Comparison of ENCODE assay signal across 10 cellular contexts in the genomic region with DNA sequence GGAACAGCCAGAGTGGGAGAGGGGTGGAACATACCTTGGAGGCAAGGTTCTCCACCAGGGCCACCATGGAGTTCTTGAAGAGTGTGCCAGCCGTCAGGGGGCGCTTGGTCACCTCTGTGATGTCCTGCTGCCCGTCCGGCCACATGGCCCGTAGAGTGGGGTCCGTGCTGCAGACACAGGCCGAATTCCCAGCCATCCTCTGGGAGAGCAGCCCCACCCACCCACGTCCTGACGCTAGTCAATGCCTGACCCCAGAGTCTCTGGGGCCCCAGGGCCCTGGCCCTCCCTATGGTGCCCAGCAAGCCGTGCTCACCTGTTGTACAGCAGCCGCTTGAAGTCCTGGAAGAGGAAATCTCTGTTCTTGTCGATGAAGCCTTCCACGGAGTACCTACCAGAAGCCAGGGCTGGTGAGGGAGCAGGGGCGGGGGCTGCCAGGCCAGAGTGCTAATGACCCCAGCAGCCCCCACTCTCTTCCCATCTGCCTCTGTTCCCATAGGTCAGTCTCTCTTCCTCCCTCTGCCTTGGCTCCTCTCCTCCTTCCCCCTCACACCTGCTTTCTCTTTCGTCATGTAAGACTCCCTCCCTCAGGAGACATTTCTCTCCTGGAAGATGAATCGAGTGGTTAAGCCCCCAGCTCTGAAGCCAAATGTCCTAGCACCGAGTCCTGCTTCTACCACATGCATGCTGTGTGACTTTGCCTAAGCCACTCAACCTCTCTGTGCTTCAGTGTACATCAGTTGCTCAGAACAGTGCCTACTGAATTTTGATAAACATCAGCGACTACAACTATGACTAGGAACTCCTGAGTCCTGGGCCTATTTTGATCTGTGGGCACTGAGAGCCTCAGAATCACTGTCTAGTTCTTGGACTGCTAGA. TPM values are rescaled to one million over a fixed set of nuclear protein-coding genes. Genes with fewer than 3 reads are reported as not detected.
DNase-seq lines count a peak whose midpoint lies in the region; ATAC-seq and TF ChIP-seq lines count a peak whose summit lies in the region.
"Had no signal": no experiment of that assay in that cellular context is flagged by ENCODE, and none has a peak within 500 bp of the region (broad histone marks: within the 10 kb centered on the region; RNA-seq: fewer than 3 reads in every experiment).

No MANE protein-coding gene starts in this region.

- no peaks in the 10 kb centered on the region for H3K9me3 Mint-ChIP-seq in activated CD4-positive, alpha-beta T cell treated with anti-CD3 and anti-CD28 coated beads, Interleukin-2, amount 10 ng/mL, durations not matched to agents 24 days and 14 days
- H3K9me3 Mint-ChIP-seq in stimulated activated memory B cell treated with anti-CD40 and anti-IgM and Interleukin-4, amounts not matched to agents 10 μg/mL and 1 μg/mL and 100 μg/mL, for 72 hours, result no peaks in the 10 kb centered on the region

- peak; percentile 6 to 13 for DNase-seq in activated CD4-positive, alpha-beta T cell treated with anti-CD3 and anti-CD28 coated beads, Interleukin-2, amount 50 U/mL, for 48 hours
- no peak for DNase-seq in activated CD4-positive, alpha-beta T cell treated with anti-CD3 and anti-CD28 coated beads, Interleukin-2, amount 10 ng/mL, durations not matched to agents 24 days and 14 days
- DNase-seq in heart left ventricle, result no peak
- DNase-seq in DMS 273 treated with DMSO at 0.1 percent for 48 hours (lab: John Stamatoyannopoulos, UW), result no peak
- DNase-seq in NCI-H2196 treated with DMSO at 0.1 percent for 48 hours (lab: John Stamatoyannopoulos, UW; ENCODE audit: unreplicated experiment), result no peak
- DNase-seq: T1000 had no signal

- 63 to 83% (median 76%) methylated on average over 9 to 18 of the region's 18 CpGs for WGBS in heart left ventricle, 4 donors

- no peak for TF ChIP-seq POLR2A in heart left ventricle (IDR thresholded peaks at IDR 0.05)

- H3K4me1 ChIP-seq in heart left ventricle, result peaks cover 0 to 5% (median 3%) of the 10 kb centered on the region in 12 donors

- no peak overlapping the region for H3K27ac Mint-ChIP-seq in activated CD4-positive, alpha-beta T cell treated with anti-CD3 and anti-CD28 coated beads, Interleukin-2, amount 10 ng/mL, durations not matched to agents 24 days and 14 days
- H3K27ac Mint-ChIP-seq in stimulated activated memory B cell treated with anti-CD40 and anti-IgM and Interleukin-4, amounts not matched to agents 10 μg/mL and 1 μg/mL and 100 μg/mL, for 72 hours, result peak overlapping the region; percentile 73

- H3K4me1 Mint-ChIP-seq in activated CD4-positive, alpha-beta T cell treated with anti-CD3 and anti-CD28 coated beads, Interleukin-2, amount 10 ng/mL, durations not matched to agents 24 days and 14 days, result peaks cover 15% of the 10 kb centered on the region
- peaks cover 24% of the 10 kb centered on the region for H3K4me1 Mint-ChIP-seq in stimulated activated memory B cell treated with anti-CD40 and anti-IgM and Interleukin-4, amounts not matched to agents 10 μg/mL and 1 μg/mL and 100 μg/mL, for 72 hours

- no peak overlapping the region for H3K4me3 ChIP-seq in heart left ventricle

- H3K36me3 Mint-ChIP-seq in activated CD4-positive, alpha-beta T cell treated with anti-CD3 and anti-CD28 coated beads, Interleukin-2, amount 10 ng/mL, durations not matched to agents 24 days and 14 days (ENCODE audit: low read depth), result peaks cover 64% of the 10 kb centered on the region
- H3K36me3 Mint-ChIP-seq in stimulated activated memory B cell treated with anti-CD40 and anti-IgM and Interleukin-4, amounts not matched to agents 10 μg/mL and 1 μg/mL and 100 μg/mL, for 72 hours, result peaks cover 50% of the 10 kb centered on the region

- H3K27me3 Mint-ChIP-seq in activated CD4-positive, alpha-beta T cell treated with anti-CD3 and anti-CD28 coated beads, Interleukin-2, amount 10 ng/mL, durations not matched to agents 24 days and 14 days, result no peaks in the 10 kb centered on the region
- H3K27me3 Mint-ChIP-seq in stimulated activated memory B cell treated with anti-CD40 and anti-IgM and Interleukin-4, amounts not matched to agents 10 μg/mL and 1 μg/mL and 100 μg/mL, for 72 hours, result no peaks in the 10 kb centered on the region

- peak in 8 of 12 donors; percentile 9 to 47 (median 28) for TF ChIP-seq CTCF in heart left ventricle (IDR thresholded peaks at IDR 0.05)

- no peak overlapping the region for H3K4me3 Mint-ChIP-seq in activated CD4-positive, alpha-beta T cell treated with anti-CD3 and anti-CD28 coated beads, Interleukin-2, amount 10 ng/mL, durations not matched to agents 24 days and 14 days
- no peak overlapping the region for H3K4me3 Mint-ChIP-seq in stimulated activated memory B cell treated with anti-CD40 and anti-IgM and Interleukin-4, amounts not matched to agents 10 μg/mL and 1 μg/mL and 100 μg/mL, for 72 hours

- ATAC-seq in SK-N-SH treated with all-trans-retinoic acid at 6 μM for 48 hours, result peak; percentile 46
- peak in 1 of 4 donors; percentile 31 for ATAC-seq in heart left ventricle
- ATAC-seq in stimulated activated memory B cell treated with anti-CD40 and anti-IgM and Interleukin-4, amounts not matched to agents 10 μg/mL and 1 μg/mL and 100 μg/mL, for 72 hours, result no peak
- no peak for ATAC-seq in activated CD4-positive, CD25-positive, alpha-beta regulatory T cell treated with anti-CD3 and anti-CD28 coated beads, Interleukin-2, amount 50 U/mL, for 24 hours

- peaks cover 0 to 7% (median 0%) of the 10 kb centered on the region in 9 donors for H3K27me3 ChIP-seq in heart left ventricle

- no peak overlapping the region for H3K27ac ChIP-seq in heart left ventricle

- H3K9me3 ChIP-seq in heart left ventricle, result no peaks in the 10 kb centered on the region

- intact Hi-C loops in activated CD4-positive, alpha-beta T cell treated with anti-CD3 and anti-CD28 coated beads, Interleukin-2, amount 10 ng/mL, durations not matched to agents 24 days and 14 days (cut with micrococcal nuclease), result no loop called here
- intact Hi-C loops in heart left ventricle (cut with DNase I), result loop anchor here in 1 of 10 donors (5.0 kb wide), 1 partner anchor 149 kb away; no protein-coding TSS in a partner anchor

- H3K36me3 ChIP-seq in heart left ventricle, result peaks cover 0 to 62% (median 0%) of the 10 kb centered on the region in 9 donors

TF ChIP-seq in SK-N-SH treated with all-trans-retinoic acid at 6 μM for 48 hours, 23 proteins besides CTCF, POLR2A, EP300 and RAD21 (continues in another document):
- TF ChIP-seq ZNF8 (CRISPR knock-in tag; IDR thresholded peaks at IDR 0.05) (no peak), ARNTL (CRISPR knock-in tag; IDR thresholded peaks at IDR 0.05; ENCODE audit: borderline replicate concordance, low read depth) (no peak), ZFP30 (CRISPR knock-in tag; IDR thresholded peaks at IDR 0.05) (no peak), TOX (CRISPR knock-in tag; IDR thresholded peaks at IDR 0.05; ENCODE audit: borderline replicate concordance) (no peak), OSR1 (CRISPR knock-in tag; IDR thresholded peaks at IDR 0.05) (no peak), ZFP3 (CRISPR knock-in tag; IDR thresholded peaks at IDR 0.05) (no peak), BACH2 (CRISPR knock-in tag; IDR thresholded peaks at IDR 0.05; ENCODE audit: borderline replicate concordance) (no peak), PPARA (CRISPR knock-in tag; IDR thresholded peaks at IDR 0.05; ENCODE audit: borderline replicate concordance) (no peak), TCF4 (CRISPR knock-in tag; IDR thresholded peaks at IDR 0.05; ENCODE audit: borderline replicate concordance) (no peak)
- TF ChIP-seq, protein P1, sequence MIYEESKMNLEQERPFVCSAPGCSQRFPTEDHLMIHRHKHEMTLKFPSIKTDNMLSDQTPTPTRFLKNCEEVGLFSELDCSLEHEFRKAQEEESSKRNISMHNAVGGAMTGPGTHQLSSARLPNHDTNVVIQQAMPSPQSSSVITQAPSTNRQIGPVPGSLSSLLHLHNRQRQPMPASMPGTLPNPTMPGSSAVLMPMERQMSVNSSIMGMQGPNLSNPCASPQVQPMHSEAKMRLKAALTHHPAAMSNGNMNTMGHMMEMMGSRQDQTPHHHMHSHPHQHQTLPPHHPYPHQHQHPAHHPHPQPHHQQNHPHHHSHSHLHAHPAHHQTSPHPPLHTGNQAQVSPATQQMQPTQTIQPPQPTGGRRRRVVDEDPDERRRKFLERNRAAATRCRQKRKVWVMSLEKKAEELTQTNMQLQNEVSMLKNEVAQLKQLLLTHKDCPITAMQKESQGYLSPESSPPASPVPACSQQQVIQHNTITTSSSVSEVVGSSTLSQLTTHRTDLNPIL (CRISPR knock-in tag; IDR thresholded peaks at IDR 0.05; ENCODE audit: low read depth), result no peak
- TF ChIP-seq, protein P2, sequence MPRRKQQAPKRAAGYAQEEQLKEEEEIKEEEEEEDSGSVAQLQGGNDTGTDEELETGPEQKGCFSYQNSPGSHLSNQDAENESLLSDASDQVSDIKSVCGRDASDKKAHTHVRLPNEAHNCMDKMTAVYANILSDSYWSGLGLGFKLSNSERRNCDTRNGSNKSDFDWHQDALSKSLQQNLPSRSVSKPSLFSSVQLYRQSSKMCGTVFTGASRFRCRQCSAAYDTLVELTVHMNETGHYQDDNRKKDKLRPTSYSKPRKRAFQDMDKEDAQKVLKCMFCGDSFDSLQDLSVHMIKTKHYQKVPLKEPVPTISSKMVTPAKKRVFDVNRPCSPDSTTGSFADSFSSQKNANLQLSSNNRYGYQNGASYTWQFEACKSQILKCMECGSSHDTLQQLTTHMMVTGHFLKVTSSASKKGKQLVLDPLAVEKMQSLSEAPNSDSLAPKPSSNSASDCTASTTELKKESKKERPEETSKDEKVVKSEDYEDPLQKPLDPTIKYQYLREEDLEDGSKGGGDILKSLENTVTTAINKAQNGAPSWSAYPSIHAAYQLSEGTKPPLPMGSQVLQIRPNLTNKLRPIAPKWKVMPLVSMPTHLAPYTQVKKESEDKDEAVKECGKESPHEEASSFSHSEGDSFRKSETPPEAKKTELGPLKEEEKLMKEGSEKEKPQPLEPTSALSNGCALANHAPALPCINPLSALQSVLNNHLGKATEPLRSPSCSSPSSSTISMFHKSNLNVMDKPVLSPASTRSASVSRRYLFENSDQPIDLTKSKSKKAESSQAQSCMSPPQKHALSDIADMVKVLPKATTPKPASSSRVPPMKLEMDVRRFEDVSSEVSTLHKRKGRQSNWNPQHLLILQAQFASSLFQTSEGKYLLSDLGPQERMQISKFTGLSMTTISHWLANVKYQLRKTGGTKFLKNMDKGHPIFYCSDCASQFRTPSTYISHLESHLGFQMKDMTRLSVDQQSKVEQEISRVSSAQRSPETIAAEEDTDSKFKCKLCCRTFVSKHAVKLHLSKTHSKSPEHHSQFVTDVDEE (CRISPR knock-in tag; IDR thresholded peaks at IDR 0.05), result no peak

RNA-seq across cellular contexts. Expression of a gene that starts 11.0 kb away (rescaled TPM):
- total RNA-seq in activated CD4-positive, alpha-beta T cell treated with anti-CD3 and anti-CD28 coated beads, Interleukin-2, amount 10 ng/mL, durations not matched to agents 24 days and 14 days, result 283 and 290 TPM in 2 replicates
- total RNA-seq in heart left ventricle, result 10 to 100 TPM in 1 of 9 donors, 1 to 10 TPM in 3, under 1 TPM in 5; 0.13 to 19.0 (median 0.79) TPM
- 1 to 10 TPM in 1 of 2 donors, under 1 TPM in 1; 0.65 to 1.4 TPM for polyA plus RNA-seq in heart left ventricle
- total RNA-seq: LHCN-M2 had no signal

RNA-seq across cellular contexts. Expression of a gene that starts 32.2 kb away (rescaled TPM):
- 59.2 and 63.1 TPM in 2 replicates for total RNA-seq in activated CD4-positive, alpha-beta T cell treated with anti-CD3 and anti-CD28 coated beads, Interleukin-2, amount 10 ng/mL, durations not matched to agents 24 days and 14 days
- total RNA-seq in heart left ventricle, result 10 to 100 TPM; 24.7 to 53.1 (median 27.8) TPM
- 10 to 100 TPM; 36.0 to 68.2 TPM for polyA plus RNA-seq in heart left ventricle

Comparison
In these comparisons a context has a peak if more than half of its experiments do, and no peak if none do; other contexts are left out.
1. DNase-seq: peak in activated CD4-positive, alpha-beta T cell treated with anti-CD3 and anti-CD28 coated beads, Interleukin-2, amount 50 U/mL, for 48 hours (2 of 2); none in activated CD4-positive, alpha-beta T cell treated with anti-CD3 and anti-CD28 coated beads, Interleukin-2, amount 10 ng/mL, durations not matched to agents 24 days and 14 days (single experiment), heart left ventricle (0 of 5), DMS 273 treated with DMSO at 0.1 percent for 48 hours (single experiment) and NCI-H2196 treated with DMSO at 0.1 percent for 48 hours (single experiment).
2. RNA of a gene that starts 11.0 kb away (total RNA-seq): 283 to 290 TPM in activated CD4-positive, alpha-beta T cell treated with anti-CD3 and anti-CD28 coated beads, Interleukin-2, amount 10 ng/mL, durations not matched to agents 24 days and 14 days; 0.13 to 19.0 TPM in heart left ventricle; every median in the first group is over 10 times any median in the second.